In genomic region chr17:9729735-9730420, GRCh38 we compare ENCODE assay signal across 16 cellular contexts.
DNase-seq lines count a peak whose midpoint lies in the region; ATAC-seq, FAIRE-seq and TF ChIP-seq lines count a peak whose summit lies in the region.
"Had no signal": no experiment of that assay in that cellular context is flagged by ENCODE, and none has a peak within 500 bp of the region (broad histone marks: within the 10 kb centered on the region; RNA-seq: fewer than 3 reads in every experiment).

No MANE protein-coding gene starts in this region.

- no peaks in the 10 kb centered on the region for H4K20me1 ChIP-seq in HepG2 (ENCODE audit: insufficient read depth, low read length)
- no peaks in the 10 kb centered on the region for H4K20me1 ChIP-seq in mammary epithelial cell (ENCODE audit: insufficient read depth, low read length)

- H3K4me2 ChIP-seq in HepG2 (ENCODE audit: low read depth, low read length) (no peak overlapping the region), mammary epithelial cell (ENCODE audit: insufficient read depth, low read depth, low read length) (no peak overlapping the region)

- POLR2A ChIA-PET in HepG2 (lab: Yijun Ruan, JAX), result no interaction called here

- DNase-seq in HepG2 (ENCODE audit: low spot score) (no peak), right lobe of liver (no peak), mammary epithelial cell (peak; percentile 53), kidney epithelial cell (ENCODE audit: low read depth) (peak; percentile 21), DMS53 treated with DMSO at 0.1 percent for 48 hours (lab: John Stamatoyannopoulos, UW; ENCODE audit: unreplicated experiment) (no peak)
- no peak for DNase-seq in activated T-cell treated with anti-CD3 and anti-CD28 coated beads, Interleukin-2, amount 50 U/mL, for 1 hour
- DNase-seq: 8988T; activated T-cell treated with anti-CD3 and anti-CD28 coated beads, Interleukin-2, amount 50 U/mL, for 4 hours; DMS153; lower lobe of right lung; ovary; T-helper 17 cell had no signal

- no peak for FAIRE-seq in HepG2 (lab: Jason Lieb, UNC)

- TF ChIP-seq EP300 in HepG2 (IDR thresholded peaks at IDR 0.05; ENCODE audit: low read depth in 2 of 2, low read length in 2 of 2) (no peak), HepG2 (CRISPR knock-in tag; IDR thresholded peaks at IDR 0.05; ENCODE audit: borderline replicate concordance) (no peak)

- H3K79me2 ChIP-seq in HepG2 (ENCODE audit: insufficient read depth, low read length), result no peaks in the 10 kb centered on the region
- no peaks in the 10 kb centered on the region for H3K79me2 ChIP-seq in mammary epithelial cell (ENCODE audit: insufficient read depth, low read length)

- H3K27ac ChIP-seq in HepG2 (ENCODE audit: extremely low read length, insufficient read depth, low read length), result no peak overlapping the region
- no peak overlapping the region for H3K27ac ChIP-seq in right lobe of liver
- no peak overlapping the region for H3K27ac ChIP-seq in mammary epithelial cell (ENCODE audit: insufficient read depth, low read depth, low read length)
- H3K27ac ChIP-seq: C4-2B, lower lobe of right lung, ovary, SJSA1 had no signal

- H3K9ac ChIP-seq in HepG2 (ENCODE audit: insufficient read depth, low read depth, low read length), result no peak overlapping the region
- no peak overlapping the region for H3K9ac ChIP-seq in mammary epithelial cell (ENCODE audit: insufficient read depth, low read length)

- H3K4me3 ChIP-seq in HepG2 (replicated peaks in 1 of 3; ENCODE audit: insufficient read depth in 1 of 3, low read depth in 2 of 3, low read length in 3 of 3) (no peak overlapping the region), right lobe of liver (no peak overlapping the region), mammary epithelial cell (replicated peaks in 1 of 3; ENCODE audit: insufficient read depth in 1 of 3, low read depth in 2 of 3, low read length in 3 of 3) (no peak overlapping the region), kidney epithelial cell (ENCODE audit: low read depth, low read length) (no peak overlapping the region)
- H3K4me3 ChIP-seq: lower lobe of right lung, ovary, SJSA1 had no signal

- dilution Hi-C loops in mammary epithelial cell (cut with HindIII; ENCODE audit: low sequenced_read_pairs), result loop anchor here (5.0 kb wide), 1 partner anchor 42 kb away; no protein-coding TSS in a partner anchor

- H3K9me3 ChIP-seq in HepG2 (ENCODE audit: low read length) (no peaks in the 10 kb centered on the region), right lobe of liver (no peaks in the 10 kb centered on the region), mammary epithelial cell (replicated peaks; ENCODE audit: insufficient read depth, low read length) (no peaks in the 10 kb centered on the region)
- H3K9me3 ChIP-seq: lower lobe of right lung, ovary, SJSA1 had no signal

- in situ Hi-C loops in HepG2 (cut with HindIII; ENCODE audit: extremely low pct_ligation_motif_present, low pct_unique_long_range_greater_than_20kb) (no loop called here), mammary epithelial cell (cut with MboI; ENCODE audit: low sequenced_read_pairs in 2 of 2) (no loop called here)

- H3K4me1 ChIP-seq in HepG2 (ENCODE audit: insufficient read depth, low read length), result no peaks in the 10 kb centered on the region
- H3K4me1 ChIP-seq in right lobe of liver, result no peaks in the 10 kb centered on the region
- H3K4me1 ChIP-seq in mammary epithelial cell (ENCODE audit: insufficient read depth, low read length), result peaks cover 4% of the 10 kb centered on the region
- H3K4me1 ChIP-seq: lower lobe of right lung, SJSA1 had no signal

- 37% methylated on average over 11 of the region's 11 CpGs for WGBS in HepG2 (ENCODE audit: low lambda C conversion rate)
- 66% methylated on average over 7 of the region's 11 CpGs for WGBS in right lobe of liver (ENCODE audit: insufficient coverage, low coverage, low lambda C conversion rate, missing lambda C conversion rate)
- 83% methylated on average over 10 of the region's 11 CpGs for WGBS in mammary epithelial cell (ENCODE audit: low coverage, missing lambda C conversion rate)

- no peak for TF ChIP-seq RAD21 in HepG2 (CRISPR knock-in tag; IDR thresholded peaks at IDR 0.05)

- BruUV-seq in HepG2 (replicated peaks; lab: Mats Ljungman, UMichigan) (no TSS peak), mammary epithelial cell (replicated peaks; lab: Mats Ljungman, UMichigan) (no TSS peak)

- CTCF ChIA-PET in HepG2 (lab: Yijun Ruan, JAX; ENCODE audit: low intra/inter-chr PET ratio, low total read pairs) (interaction anchor here (1.8 to 2.1 kb wide), 2 partner anchors 14 to 39 kb away, joined by 12 to 17 read pairs; no protein-coding TSS in a partner anchor), mammary epithelial cell (lab: Charles Lee; ENCODE audit: low non-redundant PET) (no interaction called here)

- intact Hi-C loops in HepG2 (cut with micrococcal nuclease; ENCODE audit: unreplicated experiment) (loop anchor here (2.0 to 5.0 kb wide), 3 partner anchors 15 to 83 kb away; partner anchors contain the start of gene USP43), right lobe of liver (cut with DNase I) (no loop called here), mammary epithelial cell (cut with micrococcal nuclease) (loop anchor here (1.0 to 5.0 kb wide), 6 partner anchors 15 to 882 kb away; partner anchors contain the start of gene USP43)

- TF ChIP-seq CTCF in HepG2 (CRISPR knock-in tag; IDR thresholded peaks at IDR 0.05), result no peak
- no peak for TF ChIP-seq CTCF in right lobe of liver (IDR thresholded peaks at IDR 0.05)
- TF ChIP-seq CTCF in mammary epithelial cell (conservative IDR thresholded peaks at IDR 0.05 in 1 of 2, IDR thresholded peaks at IDR 0.05 in 1 of 2; ENCODE audit: extremely low read depth in 1 of 2, insufficient read depth in 1 of 2, low read depth in 1 of 2, low read length in 2 of 2), result no peak
- no peak for TF ChIP-seq CTCF in kidney epithelial cell (IDR thresholded peaks at IDR 0.05; ENCODE audit: insufficient read depth, low read length, poor library complexity, severe bottlenecking)

- H3K36me3 ChIP-seq in HepG2 (replicated peaks in 1 of 2; ENCODE audit: control insufficient read depth in 1 of 2, insufficient read depth in 2 of 2, low read length in 2 of 2) (no peaks in the 10 kb centered on the region), right lobe of liver (no peaks in the 10 kb centered on the region), mammary epithelial cell (ENCODE audit: insufficient read depth, low read length) (no peaks in the 10 kb centered on the region), kidney epithelial cell (ENCODE audit: control insufficient read depth, insufficient read depth, low read length) (peaks cover 1% of the 10 kb centered on the region)
- H3K36me3 ChIP-seq: lower lobe of right lung, ovary, SJSA1 had no signal

- H3K27me3 ChIP-seq in HepG2 (ENCODE audit: control insufficient read depth in 1 of 2, insufficient read depth in 2 of 2, low read length in 2 of 2), result no peaks in the 10 kb centered on the region
- no peaks in the 10 kb centered on the region for H3K27me3 ChIP-seq in right lobe of liver
- H3K27me3 ChIP-seq in mammary epithelial cell (ENCODE audit: insufficient read depth, low read length), result no peaks in the 10 kb centered on the region
- H3K27me3 ChIP-seq in kidney epithelial cell (ENCODE audit: control insufficient read depth, insufficient read depth, low read length), result no peaks in the 10 kb centered on the region
- H3K27me3 ChIP-seq: ovary, SJSA1 had no signal

- TF ChIP-seq POLR2A in HepG2 (IDR thresholded peaks at IDR 0.05; ENCODE audit: insufficient read depth in 1 of 2, low read depth in 2 of 2, low read length in 2 of 2) (no peak), right lobe of liver (IDR thresholded peaks at IDR 0.05) (no peak)

- no peak overlapping the region for H2AFZ ChIP-seq in HepG2 (ENCODE audit: low read length)
- no peak overlapping the region for H2AFZ ChIP-seq in mammary epithelial cell (ENCODE audit: low read depth, low read length)

- ATAC-seq in HepG2, result no peak
- ATAC-seq in right lobe of liver, result no peak
- no peak for ATAC-seq in HG03097 (IDR thresholded peaks at IDR 0.05; ENCODE audit: low FRiP score, unreplicated experiment)
- ATAC-seq in HG03439 (IDR thresholded peaks at IDR 0.05; ENCODE audit: unreplicated experiment), result no peak

TF ChIP-seq in HepG2, 621 proteins besides CTCF, POLR2A, EP300 and RAD21:
- TF ChIP-seq GATA4 (IDR thresholded peaks at IDR 0.05; ENCODE audit: borderline replicate concordance, low read depth), result no peak
- no peak for TF ChIP-seq NR2C2 (CRISPR knock-in tag; IDR thresholded peaks at IDR 0.05; ENCODE audit: borderline replicate concordance)
- TF ChIP-seq NFE2L2 (IDR thresholded peaks at IDR 0.05; ENCODE audit: low read length), result 0 out of 2 replicates have a peak, but pooled peaks have one; percentile 6
- TF ChIP-seq RARG (CRISPR knock-in tag; IDR thresholded peaks at IDR 0.05; ENCODE audit: low read depth), result no peak
- no peak for TF ChIP-seq ZNF562 (CRISPR knock-in tag; IDR thresholded peaks at IDR 0.05; ENCODE audit: borderline replicate concordance)
TF ChIP-seq in HepG2: peak in this region for 1.

Comparison
In these comparisons a context has a peak if more than half of its experiments do, and no peak if none do; other contexts are left out.
1. intact Hi-C loops: an anchor here in HepG2 (2.0 to 5.0 kb wide) and mammary epithelial cell (1.0 to 5.0 kb wide); none called in right lobe of liver.
2. DNase-seq: peak in mammary epithelial cell (single experiment) and kidney epithelial cell (single experiment); none in HepG2 (single experiment), right lobe of liver (0 of 3), DMS53 treated with DMSO at 0.1 percent for 48 hours (single experiment) and activated T-cell treated with anti-CD3 and anti-CD28 coated beads, Interleukin-2, amount 50 U/mL, for 1 hour (single experiment).